1 cellular context compared by ENCODE assay signal in the genomic region with DNA sequence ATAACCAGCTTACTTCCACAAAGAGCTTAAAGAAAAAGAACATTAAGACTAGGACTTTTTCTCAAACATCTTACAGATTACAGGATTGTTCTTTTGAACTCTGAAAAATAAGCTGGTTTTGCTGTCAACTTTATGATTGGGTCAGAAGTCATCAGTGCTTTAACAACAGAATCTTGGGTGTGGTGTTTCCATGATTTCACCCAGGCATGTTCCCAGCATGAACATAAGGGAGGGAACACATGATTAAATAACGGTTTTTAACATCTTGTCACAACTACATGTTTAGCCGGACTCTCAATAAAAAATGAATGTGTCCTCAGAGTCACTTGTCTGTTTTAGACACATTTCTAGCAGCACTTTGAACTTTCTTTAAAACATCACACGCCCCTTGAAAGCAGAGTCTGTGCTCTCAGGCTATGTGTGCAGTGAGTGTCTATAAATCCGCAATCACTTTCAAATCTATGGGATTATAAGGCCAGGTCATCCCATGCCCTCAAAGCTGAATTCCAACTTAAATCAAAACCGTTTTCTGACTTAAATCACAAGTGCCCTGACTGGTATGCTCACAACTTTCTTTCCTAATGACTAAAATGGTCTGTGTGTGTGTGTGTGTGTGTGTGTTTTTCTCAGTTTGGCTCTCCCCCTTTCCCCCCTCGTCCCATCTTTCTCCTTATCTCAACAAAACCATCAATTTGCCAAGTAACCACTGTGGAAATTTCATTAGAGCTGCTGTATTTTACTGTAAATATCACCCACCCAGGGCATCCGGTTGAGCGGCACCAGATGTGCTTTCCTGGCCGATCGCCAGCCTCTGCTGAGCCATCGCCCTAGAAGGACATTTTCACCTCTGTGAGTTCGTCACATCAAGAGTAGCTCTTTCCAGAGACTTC.
TF ChIP-seq lines count a peak whose summit lies in the region.

No MANE protein-coding gene starts in this region.

TF ChIP-seq in K562, 482 proteins besides CTCF, POLR2A, EP300 and RAD21 (continued from another document and continues in another):
- TF ChIP-seq NEUROD1 (IDR thresholded peaks at IDR 0.05; ENCODE audit: borderline replicate concordance, low read depth, low read length, partially characterized antibody) (no peak), NR2C1 (IDR thresholded peaks at IDR 0.05) (no peak), NR2C1 (tag; IDR thresholded peaks at IDR 0.05) (no peak), SRSF3 (IDR thresholded peaks at IDR 0.05; ENCODE audit: insufficient read depth, low read length) (no peak), ZNF239 (CRISPR knock-in tag; IDR thresholded peaks at IDR 0.05) (no peak), ZNF644 (tag; IDR thresholded peaks at IDR 0.05; ENCODE audit: low read depth) (no peak), ZNF766 (CRISPR knock-in tag; conservative IDR thresholded peaks at IDR 0.05) (no peak), NFXL1 (CRISPR knock-in tag; IDR thresholded peaks at IDR 0.05) (no peak), TCFL5 (CRISPR knock-in tag; conservative IDR thresholded peaks at IDR 0.05) (no peak), PYGO2 (tag; IDR thresholded peaks at IDR 0.05) (no peak), SUPT5H (IDR thresholded peaks at IDR 0.05) (no peak), SRSF9 (IDR thresholded peaks at IDR 0.05; ENCODE audit: borderline replicate concordance, low read depth, low read length) (no peak), FOXK2 (conservative IDR thresholded peaks at IDR 0.05 in 1 of 2, IDR thresholded peaks at IDR 0.05 in 1 of 2; ENCODE audit: low read depth in 2 of 2) (peak in 1 of 2 experiments; percentile 47; a peak in 2 of 4 replicates), C11orf30 (IDR thresholded peaks at IDR 0.05; ENCODE audit: low read depth) (no peak), DACH1 (IDR thresholded peaks at IDR 0.05; ENCODE audit: partially characterized antibody) (peak; percentile 38), NCOR1 (IDR thresholded peaks at IDR 0.05) (peak; percentile 16; the same call in 1 of the 2 replicates), GTF2A2 (tag; IDR thresholded peaks at IDR 0.05) (no peak), ZNF695 (CRISPR knock-in tag; IDR thresholded peaks at IDR 0.05) (no peak), TAF7 (tag; IDR thresholded peaks at IDR 0.05) (no peak), FOXM1 (IDR thresholded peaks at IDR 0.05; ENCODE audit: low read depth) (no peak), FOXM1 (CRISPR knock-in tag; IDR thresholded peaks at IDR 0.05; ENCODE audit: low read depth) (no peak), ZNF445 (CRISPR knock-in tag; IDR thresholded peaks at IDR 0.05; ENCODE audit: low read depth) (no peak), HNRNPUL1 (IDR thresholded peaks at IDR 0.05; ENCODE audit: low read length) (no peak), CREBBP (IDR thresholded peaks at IDR 0.05; ENCODE audit: low read depth, low read length) (no peak), FIP1L1 (IDR thresholded peaks at IDR 0.05; ENCODE audit: low read depth, low read length, poor library complexity, severe bottlenecking) (no peak), ZFPM2 (CRISPR knock-in tag; IDR thresholded peaks at IDR 0.05) (no peak), SIX5 (IDR thresholded peaks at IDR 0.05; ENCODE audit: borderline replicate concordance in 1 of 2, insufficient read depth in 1 of 2, low read depth in 1 of 2, low read length in 2 of 2) (no peak), ETV5 (CRISPR knock-in tag; IDR thresholded peaks at IDR 0.05; ENCODE audit: low read depth) (0 out of 2 replicates have a peak, but pooled peaks have one; percentile 17), NFYB (IDR thresholded peaks at IDR 0.05; ENCODE audit: extremely low read depth, insufficient read length) (no peak), TAF1 (IDR thresholded peaks at IDR 0.05; ENCODE audit: control insufficient read depth, extremely low read depth, insufficient read depth, low read length, severe bottlenecking) (no peak), HDAC2 (IDR thresholded peaks at IDR 0.05) (0 out of 2 replicates have a peak, but pooled peaks have one; percentile 54), POU5F1 (IDR thresholded peaks at IDR 0.05; ENCODE audit: borderline replicate concordance, low read depth, low read length, partially characterized antibody) (no peak), WHSC1 (IDR thresholded peaks at IDR 0.05; ENCODE audit: low read length) (no peak), MCM7 (IDR thresholded peaks at IDR 0.05) (no peak), BRD4 (IDR thresholded peaks at IDR 0.05) (no peak; the same call in 1 of the 2 replicates), SREBF2 (CRISPR knock-in tag; IDR thresholded peaks at IDR 0.05) (no peak), JUNB (CRISPR knock-in tag; conservative IDR thresholded peaks at IDR 0.05) (no peak)
- TF ChIP-seq, protein P1, sequence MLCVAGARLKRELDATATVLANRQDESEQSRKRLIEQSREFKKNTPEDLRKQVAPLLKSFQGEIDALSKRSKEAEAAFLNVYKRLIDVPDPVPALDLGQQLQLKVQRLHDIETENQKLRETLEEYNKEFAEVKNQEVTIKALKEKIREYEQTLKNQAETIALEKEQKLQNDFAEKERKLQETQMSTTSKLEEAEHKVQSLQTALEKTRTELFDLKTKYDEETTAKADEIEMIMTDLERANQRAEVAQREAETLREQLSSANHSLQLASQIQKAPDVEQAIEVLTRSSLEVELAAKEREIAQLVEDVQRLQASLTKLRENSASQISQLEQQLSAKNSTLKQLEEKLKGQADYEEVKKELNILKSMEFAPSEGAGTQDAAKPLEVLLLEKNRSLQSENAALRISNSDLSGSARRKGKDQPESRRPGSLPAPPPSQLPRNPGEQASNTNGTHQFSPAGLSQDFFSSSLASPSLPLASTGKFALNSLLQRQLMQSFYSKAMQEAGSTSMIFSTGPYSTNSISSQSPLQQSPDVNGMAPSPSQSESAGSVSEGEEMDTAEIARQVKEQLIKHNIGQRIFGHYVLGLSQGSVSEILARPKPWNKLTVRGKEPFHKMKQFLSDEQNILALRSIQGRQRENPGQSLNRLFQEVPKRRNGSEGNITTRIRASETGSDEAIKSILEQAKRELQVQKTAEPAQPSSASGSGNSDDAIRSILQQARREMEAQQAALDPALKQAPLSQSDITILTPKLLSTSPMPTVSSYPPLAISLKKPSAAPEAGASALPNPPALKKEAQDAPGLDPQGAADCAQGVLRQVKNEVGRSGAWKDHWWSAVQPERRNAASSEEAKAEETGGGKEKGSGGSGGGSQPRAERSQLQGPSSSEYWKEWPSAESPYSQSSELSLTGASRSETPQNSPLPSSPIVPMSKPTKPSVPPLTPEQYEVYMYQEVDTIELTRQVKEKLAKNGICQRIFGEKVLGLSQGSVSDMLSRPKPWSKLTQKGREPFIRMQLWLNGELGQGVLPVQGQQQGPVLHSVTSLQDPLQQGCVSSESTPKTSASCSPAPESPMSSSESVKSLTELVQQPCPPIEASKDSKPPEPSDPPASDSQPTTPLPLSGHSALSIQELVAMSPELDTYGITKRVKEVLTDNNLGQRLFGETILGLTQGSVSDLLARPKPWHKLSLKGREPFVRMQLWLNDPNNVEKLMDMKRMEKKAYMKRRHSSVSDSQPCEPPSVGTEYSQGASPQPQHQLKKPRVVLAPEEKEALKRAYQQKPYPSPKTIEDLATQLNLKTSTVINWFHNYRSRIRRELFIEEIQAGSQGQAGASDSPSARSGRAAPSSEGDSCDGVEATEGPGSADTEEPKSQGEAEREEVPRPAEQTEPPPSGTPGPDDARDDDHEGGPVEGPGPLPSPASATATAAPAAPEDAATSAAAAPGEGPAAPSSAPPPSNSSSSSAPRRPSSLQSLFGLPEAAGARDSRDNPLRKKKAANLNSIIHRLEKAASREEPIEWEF (CRISPR knock-in tag; IDR thresholded peaks at IDR 0.05): no peak
- TF ChIP-seq, protein P2, sequence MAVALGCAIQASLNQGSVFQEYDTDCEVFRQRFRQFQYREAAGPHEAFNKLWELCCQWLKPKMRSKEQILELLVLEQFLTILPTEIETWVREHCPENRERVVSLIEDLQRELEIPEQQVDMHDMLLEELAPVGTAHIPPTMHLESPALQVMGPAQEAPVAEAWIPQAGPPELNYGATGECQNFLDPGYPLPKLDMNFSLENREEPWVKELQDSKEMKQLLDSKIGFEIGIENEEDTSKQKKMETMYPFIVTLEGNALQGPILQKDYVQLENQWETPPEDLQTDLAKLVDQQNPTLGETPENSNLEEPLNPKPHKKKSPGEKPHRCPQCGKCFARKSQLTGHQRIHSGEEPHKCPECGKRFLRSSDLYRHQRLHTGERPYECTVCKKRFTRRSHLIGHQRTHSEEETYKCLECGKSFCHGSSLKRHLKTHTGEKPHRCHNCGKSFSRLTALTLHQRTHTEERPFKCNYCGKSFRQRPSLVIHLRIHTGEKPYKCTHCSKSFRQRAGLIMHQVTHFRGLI (CRISPR knock-in tag; IDR thresholded peaks at IDR 0.05): no peak
- TF ChIP-seq, protein P3, sequence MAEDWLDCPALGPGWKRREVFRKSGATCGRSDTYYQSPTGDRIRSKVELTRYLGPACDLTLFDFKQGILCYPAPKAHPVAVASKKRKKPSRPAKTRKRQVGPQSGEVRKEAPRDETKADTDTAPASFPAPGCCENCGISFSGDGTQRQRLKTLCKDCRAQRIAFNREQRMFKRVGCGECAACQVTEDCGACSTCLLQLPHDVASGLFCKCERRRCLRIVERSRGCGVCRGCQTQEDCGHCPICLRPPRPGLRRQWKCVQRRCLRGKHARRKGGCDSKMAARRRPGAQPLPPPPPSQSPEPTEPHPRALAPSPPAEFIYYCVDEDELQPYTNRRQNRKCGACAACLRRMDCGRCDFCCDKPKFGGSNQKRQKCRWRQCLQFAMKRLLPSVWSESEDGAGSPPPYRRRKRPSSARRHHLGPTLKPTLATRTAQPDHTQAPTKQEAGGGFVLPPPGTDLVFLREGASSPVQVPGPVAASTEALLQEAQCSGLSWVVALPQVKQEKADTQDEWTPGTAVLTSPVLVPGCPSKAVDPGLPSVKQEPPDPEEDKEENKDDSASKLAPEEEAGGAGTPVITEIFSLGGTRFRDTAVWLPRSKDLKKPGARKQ (CRISPR knock-in tag; IDR thresholded peaks at IDR 0.05): no peak
- TF ChIP-seq, protein P4, sequence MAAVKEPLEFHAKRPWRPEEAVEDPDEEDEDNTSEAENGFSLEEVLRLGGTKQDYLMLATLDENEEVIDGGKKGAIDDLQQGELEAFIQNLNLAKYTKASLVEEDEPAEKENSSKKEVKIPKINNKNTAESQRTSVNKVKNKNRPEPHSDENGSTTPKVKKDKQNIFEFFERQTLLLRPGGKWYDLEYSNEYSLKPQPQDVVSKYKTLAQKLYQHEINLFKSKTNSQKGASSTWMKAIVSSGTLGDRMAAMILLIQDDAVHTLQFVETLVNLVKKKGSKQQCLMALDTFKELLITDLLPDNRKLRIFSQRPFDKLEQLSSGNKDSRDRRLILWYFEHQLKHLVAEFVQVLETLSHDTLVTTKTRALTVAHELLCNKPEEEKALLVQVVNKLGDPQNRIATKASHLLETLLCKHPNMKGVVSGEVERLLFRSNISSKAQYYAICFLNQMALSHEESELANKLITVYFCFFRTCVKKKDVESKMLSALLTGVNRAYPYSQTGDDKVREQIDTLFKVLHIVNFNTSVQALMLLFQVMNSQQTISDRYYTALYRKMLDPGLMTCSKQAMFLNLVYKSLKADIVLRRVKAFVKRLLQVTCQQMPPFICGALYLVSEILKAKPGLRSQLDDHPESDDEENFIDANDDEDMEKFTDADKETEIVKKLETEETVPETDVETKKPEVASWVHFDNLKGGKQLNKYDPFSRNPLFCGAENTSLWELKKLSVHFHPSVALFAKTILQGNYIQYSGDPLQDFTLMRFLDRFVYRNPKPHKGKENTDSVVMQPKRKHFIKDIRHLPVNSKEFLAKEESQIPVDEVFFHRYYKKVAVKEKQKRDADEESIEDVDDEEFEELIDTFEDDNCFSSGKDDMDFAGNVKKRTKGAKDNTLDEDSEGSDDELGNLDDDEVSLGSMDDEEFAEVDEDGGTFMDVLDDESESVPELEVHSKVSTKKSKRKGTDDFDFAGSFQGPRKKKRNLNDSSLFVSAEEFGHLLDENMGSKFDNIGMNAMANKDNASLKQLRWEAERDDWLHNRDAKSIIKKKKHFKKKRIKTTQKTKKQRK (IDR thresholded peaks at IDR 0.05; ENCODE audit: borderline replicate concordance, low read depth, low read length): no peak
- TF ChIP-seq, protein P5, sequence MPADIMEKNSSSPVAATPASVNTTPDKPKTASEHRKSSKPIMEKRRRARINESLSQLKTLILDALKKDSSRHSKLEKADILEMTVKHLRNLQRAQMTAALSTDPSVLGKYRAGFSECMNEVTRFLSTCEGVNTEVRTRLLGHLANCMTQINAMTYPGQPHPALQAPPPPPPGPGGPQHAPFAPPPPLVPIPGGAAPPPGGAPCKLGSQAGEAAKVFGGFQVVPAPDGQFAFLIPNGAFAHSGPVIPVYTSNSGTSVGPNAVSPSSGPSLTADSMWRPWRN (IDR thresholded peaks at IDR 0.05; ENCODE audit: low read depth): no peak
- TF ChIP-seq, protein P6, sequence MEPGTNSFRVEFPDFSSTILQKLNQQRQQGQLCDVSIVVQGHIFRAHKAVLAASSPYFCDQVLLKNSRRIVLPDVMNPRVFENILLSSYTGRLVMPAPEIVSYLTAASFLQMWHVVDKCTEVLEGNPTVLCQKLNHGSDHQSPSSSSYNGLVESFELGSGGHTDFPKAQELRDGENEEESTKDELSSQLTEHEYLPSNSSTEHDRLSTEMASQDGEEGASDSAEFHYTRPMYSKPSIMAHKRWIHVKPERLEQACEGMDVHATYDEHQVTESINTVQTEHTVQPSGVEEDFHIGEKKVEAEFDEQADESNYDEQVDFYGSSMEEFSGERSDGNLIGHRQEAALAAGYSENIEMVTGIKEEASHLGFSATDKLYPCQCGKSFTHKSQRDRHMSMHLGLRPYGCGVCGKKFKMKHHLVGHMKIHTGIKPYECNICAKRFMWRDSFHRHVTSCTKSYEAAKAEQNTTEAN (CRISPR knock-in tag; IDR thresholded peaks at IDR 0.05): no peak
- TF ChIP-seq, protein P7, sequence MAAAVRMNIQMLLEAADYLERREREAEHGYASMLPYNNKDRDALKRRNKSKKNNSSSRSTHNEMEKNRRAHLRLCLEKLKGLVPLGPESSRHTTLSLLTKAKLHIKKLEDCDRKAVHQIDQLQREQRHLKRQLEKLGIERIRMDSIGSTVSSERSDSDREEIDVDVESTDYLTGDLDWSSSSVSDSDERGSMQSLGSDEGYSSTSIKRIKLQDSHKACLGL (CRISPR knock-in tag; IDR thresholded peaks at IDR 0.05; ENCODE audit: borderline replicate concordance, poor library complexity, severe bottlenecking): no peak
- TF ChIP-seq, protein P8, sequence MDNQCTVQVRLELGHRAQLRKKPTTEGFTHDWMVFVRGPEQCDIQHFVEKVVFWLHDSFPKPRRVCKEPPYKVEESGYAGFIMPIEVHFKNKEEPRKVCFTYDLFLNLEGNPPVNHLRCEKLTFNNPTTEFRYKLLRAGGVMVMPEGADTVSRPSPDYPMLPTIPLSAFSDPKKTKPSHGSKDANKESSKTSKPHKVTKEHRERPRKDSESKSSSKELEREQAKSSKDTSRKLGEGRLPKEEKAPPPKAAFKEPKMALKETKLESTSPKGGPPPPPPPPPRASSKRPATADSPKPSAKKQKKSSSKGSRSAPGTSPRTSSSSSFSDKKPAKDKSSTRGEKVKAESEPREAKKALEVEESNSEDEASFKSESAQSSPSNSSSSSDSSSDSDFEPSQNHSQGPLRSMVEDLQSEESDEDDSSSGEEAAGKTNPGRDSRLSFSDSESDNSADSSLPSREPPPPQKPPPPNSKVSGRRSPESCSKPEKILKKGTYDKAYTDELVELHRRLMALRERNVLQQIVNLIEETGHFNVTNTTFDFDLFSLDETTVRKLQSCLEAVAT (IDR thresholded peaks at IDR 0.05): 0 out of 4 replicates have a peak, but pooled peaks of 1 of the 2 experiments have one; percentile 27
- TF ChIP-seq, protein P9, sequence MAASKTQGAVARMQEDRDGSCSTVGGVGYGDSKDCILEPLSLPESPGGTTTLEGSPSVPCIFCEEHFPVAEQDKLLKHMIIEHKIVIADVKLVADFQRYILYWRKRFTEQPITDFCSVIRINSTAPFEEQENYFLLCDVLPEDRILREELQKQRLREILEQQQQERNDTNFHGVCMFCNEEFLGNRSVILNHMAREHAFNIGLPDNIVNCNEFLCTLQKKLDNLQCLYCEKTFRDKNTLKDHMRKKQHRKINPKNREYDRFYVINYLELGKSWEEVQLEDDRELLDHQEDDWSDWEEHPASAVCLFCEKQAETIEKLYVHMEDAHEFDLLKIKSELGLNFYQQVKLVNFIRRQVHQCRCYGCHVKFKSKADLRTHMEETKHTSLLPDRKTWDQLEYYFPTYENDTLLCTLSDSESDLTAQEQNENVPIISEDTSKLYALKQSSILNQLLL (CRISPR knock-in tag; IDR thresholded peaks at IDR 0.05; ENCODE audit: borderline replicate concordance): no peak
